In genomic region chr4:62191446-62191845, GRCh38 we compare ENCODE assay signal across 19 cellular contexts.
"Had no signal": no experiment of that assay in that cellular context is flagged by ENCODE, and none has a peak within 500 bp of the region (broad histone marks: within the 10 kb centered on the region; RNA-seq: fewer than 3 reads in every experiment).

No MANE protein-coding gene starts in this region.

- H3K27me3 ChIP-seq: heart right ventricle, ovary, right atrium auricular region, sigmoid colon had no signal

- H3K4me1 ChIP-seq: right atrium auricular region, sigmoid colon had no signal

- H3K4me3 Mint-ChIP-seq: naive thymus-derived CD4-positive, alpha-beta T cell; nephron progenitor cell had no signal

- ATAC-seq: esophagus mucosa; heart right ventricle; naive thymus-derived CD4-positive, alpha-beta T cell had no signal

- H3K27ac Mint-ChIP-seq: naive thymus-derived CD4-positive, alpha-beta T cell; nephron progenitor cell had no signal

- H3K4me1 Mint-ChIP-seq: naive thymus-derived CD4-positive, alpha-beta T cell; nephron progenitor cell had no signal

- H3K27ac ChIP-seq: heart right ventricle, ovary, right atrium auricular region, sigmoid colon, skin epidermis had no signal

- H3K4me3 ChIP-seq: heart right ventricle, ovary, right atrium auricular region, sigmoid colon, skin epidermis had no signal

- H3K9me3 ChIP-seq: ovary, right atrium auricular region, sigmoid colon had no signal

- H3K27me3 Mint-ChIP-seq: naive thymus-derived CD4-positive, alpha-beta T cell had no signal

- DNase-seq: cortex of kidney; effector memory CD4-positive, alpha-beta T cell; heart right ventricle; hypothalamus; kidney glomerular epithelial cell; naive thymus-derived CD4-positive, alpha-beta T cell; nephron progenitor cell; ovary; sigmoid colon; stimulated activated CD4-positive, alpha-beta T cell treated with anti-CD3 and anti-CD28 coated beads, Interleukin-2, amount 100 ng/mL, for 24 hours; stimulated activated CD4-positive, alpha-beta T cell treated with anti-CD3 and anti-CD28 coated beads, Interleukin-4, amount 100 ng/mL, for 4 hours; stimulated activated naive CD4-positive, alpha-beta T cell treated with Interleukin-2 at 50 U/mL for 16 hours; trophoblast cell had no signal

- H3K9me3 Mint-ChIP-seq: nephron progenitor cell had no signal

- H3K36me3 ChIP-seq: heart right ventricle, ovary, right atrium auricular region, sigmoid colon had no signal

- FAIRE-seq: endometrium, frontal cortex, islet of Langerhans had no signal
